ENCODE assay signal across 24 cellular contexts in the genomic region with DNA sequence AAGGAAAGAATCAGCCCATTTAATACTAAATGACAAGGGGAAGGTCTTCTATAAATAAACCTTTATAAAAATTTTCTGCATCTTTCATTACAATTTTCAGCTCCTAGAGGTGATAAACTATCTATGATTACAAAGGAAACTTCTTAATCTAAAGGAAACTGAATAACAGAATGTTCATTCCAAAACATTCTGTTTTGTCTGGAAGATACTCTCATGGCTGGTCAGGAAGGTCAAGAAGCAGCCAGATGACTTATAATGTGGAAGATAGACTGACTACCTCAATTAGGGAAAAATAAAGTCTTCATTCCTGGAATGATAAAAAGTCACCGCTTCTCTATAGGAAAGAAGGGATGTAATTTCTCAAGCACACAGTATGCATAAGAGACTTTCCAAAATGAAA.
"Had no signal": no experiment of that assay in that cellular context is flagged by ENCODE, and none has a peak within 500 bp of the region (broad histone marks: within the 10 kb centered on the region; RNA-seq: fewer than 3 reads in every experiment).

No MANE protein-coding gene starts in this region.

- FAIRE-seq: colon, endometrium, frontal cortex, kidney had no signal

- DNase-seq: cerebellar nuclear complex; effector CD8-positive, alpha-beta T cell; effector memory CD8-positive, alpha-beta T cell; endodermal cell; foreskin keratinocyte; heart left ventricle; hypothalamus; immature natural killer cell; islet precursor cell; kidney; kidney glomerular epithelial cell; left colon; left ventricle myocardium inferior; lower lobe of right lung; mesenchymal stem cell; midbrain had no signal

- ATAC-seq: effector memory CD8-positive, alpha-beta T cell; foreskin keratinocyte; gastroesophageal sphincter; heart left ventricle; left colon; left lobe of liver; lower lobe of right lung had no signal

- H3K27ac Mint-ChIP-seq: effector memory CD8-positive, alpha-beta T cell; endodermal cell; immature natural killer cell had no signal

- H3K9me3 Mint-ChIP-seq: effector memory CD8-positive, alpha-beta T cell; endodermal cell; immature natural killer cell had no signal

- H3K4me3 Mint-ChIP-seq: effector memory CD8-positive, alpha-beta T cell; endodermal cell; immature natural killer cell had no signal

- H3K27ac ChIP-seq: coronary artery, esophagus muscularis mucosa, foreskin keratinocyte, gastroesophageal sphincter, heart left ventricle, hepatocyte, left ventricle myocardium inferior, lower lobe of right lung had no signal

- H3K9me3 ChIP-seq: esophagus muscularis mucosa, gastroesophageal sphincter, heart left ventricle, left ventricle myocardium inferior, lower lobe of right lung had no signal

- H3K27me3 ChIP-seq: esophagus muscularis mucosa, foreskin keratinocyte, gastroesophageal sphincter, heart left ventricle, hepatocyte had no signal

- H3K4me1 ChIP-seq: foreskin keratinocyte had no signal

- H3K4me3 ChIP-seq: coronary artery, esophagus muscularis mucosa, gastroesophageal sphincter, heart left ventricle, hepatocyte, left ventricle myocardium inferior, lower lobe of right lung had no signal

- H3K4me2 ChIP-seq: hepatocyte had no signal

- H3K79me2 ChIP-seq: hepatocyte had no signal

- H3K4me1 Mint-ChIP-seq: endodermal cell had no signal

- H3K27me3 Mint-ChIP-seq: effector memory CD8-positive, alpha-beta T cell had no signal

- H3K36me3 ChIP-seq: esophagus muscularis mucosa, gastroesophageal sphincter, heart left ventricle, left ventricle myocardium inferior, lower lobe of right lung had no signal

- H2AFZ ChIP-seq: hepatocyte had no signal
